1 cellular context compared by ENCODE assay signal in genomic region chr20:16569218-16570153, GRCh38.
TF ChIP-seq lines count a peak whose summit lies in the region.

No MANE protein-coding gene starts in this region.

TF ChIP-seq in GM23338, 12 proteins besides CTCF, POLR2A, EP300 and RAD21:
- no peak for TF ChIP-seq ZNF114 (CRISPR knock-in tag; IDR thresholded peaks at IDR 0.05)
